ENCODE assay signal across 19 cellular contexts in the genomic region with DNA sequence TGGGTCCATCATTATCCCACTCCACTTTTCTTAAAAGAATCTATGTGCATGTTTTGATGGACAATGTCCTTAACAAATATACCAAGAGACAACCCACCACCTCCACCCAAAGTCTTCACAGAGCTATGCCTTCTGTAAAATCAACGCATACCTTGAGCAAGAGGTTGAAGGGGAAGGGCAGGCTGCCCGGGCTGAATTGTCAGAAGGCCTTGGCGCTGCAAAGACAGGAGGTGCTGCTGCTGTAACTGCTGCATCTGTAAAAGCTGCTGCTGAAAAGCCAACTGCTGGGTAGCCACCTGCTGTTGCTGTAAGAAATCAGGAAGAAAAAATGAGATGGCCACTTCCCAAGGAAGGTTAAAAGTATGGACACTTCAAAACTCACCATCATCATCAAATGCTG.
DNase-seq lines count a peak whose midpoint lies in the region; ATAC-seq and TF ChIP-seq lines count a peak whose summit lies in the region.
"Had no signal": no experiment of that assay in that cellular context is flagged by ENCODE, and none has a peak within 500 bp of the region (broad histone marks: within the 10 kb centered on the region; RNA-seq: fewer than 3 reads in every experiment).

No MANE protein-coding gene starts in this region.

- no peaks in the 10 kb centered on the region for H3K27me3 ChIP-seq in vagina

- no peaks in the 10 kb centered on the region for H3K9me3 ChIP-seq in vagina
- H3K9me3 ChIP-seq: thoracic aorta had no signal

- TF ChIP-seq POLR2A in vagina (IDR thresholded peaks at IDR 0.05) = no peak

- peak overlapping the region; percentile 90 for H3K27ac Mint-ChIP-seq in stimulated activated naive CD8-positive, alpha-beta T cell treated with anti-CD3 and anti-CD28 coated beads, Interleukin-15, Interleukin-2, amounts not matched to agents 100 ng/mL and 50 ng/mL, for 24 hours
- peak overlapping the region; percentile 36 to 41 for H3K27ac Mint-ChIP-seq in natural killer cell
- H3K27ac Mint-ChIP-seq in T-helper 2 cell treated with Interferon-gamma antibody and Interleukin-4, amounts not matched to agents 5 μg/mL and 100 μg/mL, for 36 hours = no peak overlapping the region

- no peak for DNase-seq in stimulated activated naive CD8-positive, alpha-beta T cell treated with anti-CD3 and anti-CD28 coated beads, Interleukin-15, Interleukin-2, amounts not matched to agents 100 U/mL and 50 U/mL, for 24 hours
- DNase-seq in dermis blood vessel endothelial cell (peak; percentile 37), natural killer cell (no peak), vagina (ENCODE audit: extremely low spot score in 2 of 2) (no peak)
- DNase-seq in T-helper 2 cell treated with Interferon-gamma antibody and Interleukin-4, amounts not matched to agents 5 μg/mL and 100 μg/mL, for 36 hours (ENCODE audit: low spot score) = no peak
- DNase-seq: activated CD4-positive, alpha-beta T cell treated with anti-CD3 and anti-CD28 coated beads, Interleukin-2, amount 50 U/mL, for 4 hours; activated gamma-delta T cell; HCEC 1CT; left ventricle myocardium superior; NCI-H187 treated with DMSO at 0.1 percent for 48 hours; NCI-H82; occipital lobe; RPMI8226 had no signal

- H3K27ac ChIP-seq in vagina = peak overlapping the region; percentile 10
- H3K27ac ChIP-seq: HL-60 had no signal

- no peak for ATAC-seq in stimulated activated naive CD8-positive, alpha-beta T cell treated with anti-CD3 and anti-CD28 coated beads, Interleukin-15, Interleukin-2, amounts not matched to agents 100 U/mL and 50 U/mL, for 24 hours
- no peak for ATAC-seq in natural killer cell
- ATAC-seq in SK-N-SH treated with all-trans-retinoic acid at 6 μM for 48 hours = no peak
- ATAC-seq in HG03196 (IDR thresholded peaks at IDR 0.05; ENCODE audit: unreplicated experiment) = no peak
- ATAC-seq: esophagus mucosa, left ventricle myocardium superior had no signal

- intact Hi-C loops in natural killer cell (cut with micrococcal nuclease) (no loop called here), vagina (cut with DNase I) (no loop called here)

- peaks cover 54% of the 10 kb centered on the region for H3K4me1 ChIP-seq in vagina

- peaks cover 90% of the 10 kb centered on the region for H3K36me3 Mint-ChIP-seq in stimulated activated naive CD8-positive, alpha-beta T cell treated with anti-CD3 and anti-CD28 coated beads, Interleukin-15, Interleukin-2, amounts not matched to agents 100 ng/mL and 50 ng/mL, for 24 hours (ENCODE audit: low read depth)
- H3K36me3 Mint-ChIP-seq in natural killer cell = no peaks in the 10 kb centered on the region
- peaks cover 75% of the 10 kb centered on the region for H3K36me3 Mint-ChIP-seq in T-helper 2 cell treated with Interferon-gamma antibody and Interleukin-4, amounts not matched to agents 5 μg/mL and 100 μg/mL, for 36 hours (ENCODE audit: low read depth)

- no peak overlapping the region for H3K4me3 ChIP-seq in vagina

- H3K4me1 Mint-ChIP-seq in stimulated activated naive CD8-positive, alpha-beta T cell treated with anti-CD3 and anti-CD28 coated beads, Interleukin-15, Interleukin-2, amounts not matched to agents 100 ng/mL and 50 ng/mL, for 24 hours (ENCODE audit: low read depth) = peaks cover 98% of the 10 kb centered on the region
- H3K4me1 Mint-ChIP-seq in natural killer cell = peaks cover 49 to 69% of the 10 kb centered on the region in 2 donors
- peaks cover 65% of the 10 kb centered on the region for H3K4me1 Mint-ChIP-seq in T-helper 2 cell treated with Interferon-gamma antibody and Interleukin-4, amounts not matched to agents 5 μg/mL and 100 μg/mL, for 36 hours (ENCODE audit: low read depth)

- TF ChIP-seq CTCF in natural killer cell (IDR thresholded peaks at IDR 0.05) (no peak), vagina (IDR thresholded peaks at IDR 0.05) (no peak)

- no peaks in the 10 kb centered on the region for H3K27me3 Mint-ChIP-seq in stimulated activated naive CD8-positive, alpha-beta T cell treated with anti-CD3 and anti-CD28 coated beads, Interleukin-15, Interleukin-2, amounts not matched to agents 100 ng/mL and 50 ng/mL, for 24 hours
- no peaks in the 10 kb centered on the region for H3K27me3 Mint-ChIP-seq in natural killer cell (ENCODE audit: low read depth in 2 of 2)
- no peaks in the 10 kb centered on the region for H3K27me3 Mint-ChIP-seq in T-helper 2 cell treated with Interferon-gamma antibody and Interleukin-4, amounts not matched to agents 5 μg/mL and 100 μg/mL, for 36 hours (ENCODE audit: low read depth)

- H3K9me3 Mint-ChIP-seq in stimulated activated naive CD8-positive, alpha-beta T cell treated with anti-CD3 and anti-CD28 coated beads, Interleukin-15, Interleukin-2, amounts not matched to agents 100 ng/mL and 50 ng/mL, for 24 hours = no peaks in the 10 kb centered on the region
- H3K9me3 Mint-ChIP-seq in natural killer cell = no peaks in the 10 kb centered on the region
- H3K9me3 Mint-ChIP-seq in T-helper 2 cell treated with Interferon-gamma antibody and Interleukin-4, amounts not matched to agents 5 μg/mL and 100 μg/mL, for 36 hours = no peaks in the 10 kb centered on the region

- H3K36me3 ChIP-seq in vagina = peaks cover 0 to 18% of the 10 kb centered on the region in 2 donors

- peak overlapping the region; percentile 6 for H3K4me3 Mint-ChIP-seq in stimulated activated naive CD8-positive, alpha-beta T cell treated with anti-CD3 and anti-CD28 coated beads, Interleukin-15, Interleukin-2, amounts not matched to agents 100 ng/mL and 50 ng/mL, for 24 hours
- no peak overlapping the region for H3K4me3 Mint-ChIP-seq in natural killer cell
- H3K4me3 Mint-ChIP-seq in T-helper 2 cell treated with Interferon-gamma antibody and Interleukin-4, amounts not matched to agents 5 μg/mL and 100 μg/mL, for 36 hours = no peak overlapping the region

TF ChIP-seq in SK-N-SH treated with all-trans-retinoic acid at 6 μM for 48 hours, 23 proteins besides CTCF, POLR2A, EP300 and RAD21:
- no peak for TF ChIP-seq ZFP3 (CRISPR knock-in tag; IDR thresholded peaks at IDR 0.05)
- TF ChIP-seq TOX (CRISPR knock-in tag; IDR thresholded peaks at IDR 0.05; ENCODE audit: borderline replicate concordance) = no peak
- TF ChIP-seq ESRRG (CRISPR knock-in tag; IDR thresholded peaks at IDR 0.05) = no peak
- no peak for TF ChIP-seq OSR1 (CRISPR knock-in tag; IDR thresholded peaks at IDR 0.05)
- no peak for TF ChIP-seq CSRNP3 (CRISPR knock-in tag; IDR thresholded peaks at IDR 0.05)
- TF ChIP-seq, protein P1, sequence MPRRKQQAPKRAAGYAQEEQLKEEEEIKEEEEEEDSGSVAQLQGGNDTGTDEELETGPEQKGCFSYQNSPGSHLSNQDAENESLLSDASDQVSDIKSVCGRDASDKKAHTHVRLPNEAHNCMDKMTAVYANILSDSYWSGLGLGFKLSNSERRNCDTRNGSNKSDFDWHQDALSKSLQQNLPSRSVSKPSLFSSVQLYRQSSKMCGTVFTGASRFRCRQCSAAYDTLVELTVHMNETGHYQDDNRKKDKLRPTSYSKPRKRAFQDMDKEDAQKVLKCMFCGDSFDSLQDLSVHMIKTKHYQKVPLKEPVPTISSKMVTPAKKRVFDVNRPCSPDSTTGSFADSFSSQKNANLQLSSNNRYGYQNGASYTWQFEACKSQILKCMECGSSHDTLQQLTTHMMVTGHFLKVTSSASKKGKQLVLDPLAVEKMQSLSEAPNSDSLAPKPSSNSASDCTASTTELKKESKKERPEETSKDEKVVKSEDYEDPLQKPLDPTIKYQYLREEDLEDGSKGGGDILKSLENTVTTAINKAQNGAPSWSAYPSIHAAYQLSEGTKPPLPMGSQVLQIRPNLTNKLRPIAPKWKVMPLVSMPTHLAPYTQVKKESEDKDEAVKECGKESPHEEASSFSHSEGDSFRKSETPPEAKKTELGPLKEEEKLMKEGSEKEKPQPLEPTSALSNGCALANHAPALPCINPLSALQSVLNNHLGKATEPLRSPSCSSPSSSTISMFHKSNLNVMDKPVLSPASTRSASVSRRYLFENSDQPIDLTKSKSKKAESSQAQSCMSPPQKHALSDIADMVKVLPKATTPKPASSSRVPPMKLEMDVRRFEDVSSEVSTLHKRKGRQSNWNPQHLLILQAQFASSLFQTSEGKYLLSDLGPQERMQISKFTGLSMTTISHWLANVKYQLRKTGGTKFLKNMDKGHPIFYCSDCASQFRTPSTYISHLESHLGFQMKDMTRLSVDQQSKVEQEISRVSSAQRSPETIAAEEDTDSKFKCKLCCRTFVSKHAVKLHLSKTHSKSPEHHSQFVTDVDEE (CRISPR knock-in tag; IDR thresholded peaks at IDR 0.05) = no peak
- TF ChIP-seq, protein P2, sequence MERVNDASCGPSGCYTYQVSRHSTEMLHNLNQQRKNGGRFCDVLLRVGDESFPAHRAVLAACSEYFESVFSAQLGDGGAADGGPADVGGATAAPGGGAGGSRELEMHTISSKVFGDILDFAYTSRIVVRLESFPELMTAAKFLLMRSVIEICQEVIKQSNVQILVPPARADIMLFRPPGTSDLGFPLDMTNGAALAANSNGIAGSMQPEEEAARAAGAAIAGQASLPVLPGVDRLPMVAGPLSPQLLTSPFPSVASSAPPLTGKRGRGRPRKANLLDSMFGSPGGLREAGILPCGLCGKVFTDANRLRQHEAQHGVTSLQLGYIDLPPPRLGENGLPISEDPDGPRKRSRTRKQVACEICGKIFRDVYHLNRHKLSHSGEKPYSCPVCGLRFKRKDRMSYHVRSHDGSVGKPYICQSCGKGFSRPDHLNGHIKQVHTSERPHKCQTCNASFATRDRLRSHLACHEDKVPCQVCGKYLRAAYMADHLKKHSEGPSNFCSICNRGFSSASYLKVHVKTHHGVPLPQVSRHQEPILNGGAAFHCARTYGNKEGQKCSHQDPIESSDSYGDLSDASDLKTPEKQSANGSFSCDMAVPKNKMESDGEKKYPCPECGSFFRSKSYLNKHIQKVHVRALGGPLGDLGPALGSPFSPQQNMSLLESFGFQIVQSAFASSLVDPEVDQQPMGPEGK (CRISPR knock-in tag; IDR thresholded peaks at IDR 0.05; ENCODE audit: borderline replicate concordance) = no peak
- TF ChIP-seq ZFP30 (CRISPR knock-in tag; IDR thresholded peaks at IDR 0.05) = no peak
TF ChIP-seq in SK-N-SH treated with all-trans-retinoic acid at 6 μM for 48 hours: peak in this region for 0.
